19 cellular contexts compared by ENCODE assay signal in genomic region chr16:53998024-53998810, GRCh38.
"Had no signal": no experiment of that assay in that cellular context is flagged by ENCODE, and none has a peak within 500 bp of the region (broad histone marks: within the 10 kb centered on the region; RNA-seq: fewer than 3 reads in every experiment).

No MANE protein-coding gene starts in this region.

- H3K4me1 Mint-ChIP-seq: endodermal cell, naive B cell had no signal

- H3K4me3 ChIP-seq: colonic mucosa, esophagus muscularis mucosa, gastrocnemius medialis, left ventricle myocardium inferior, lung, prostate gland, sigmoid colon, skin epidermis had no signal

- DNase-seq: colonic mucosa; dermis blood vessel endothelial cell; effector CD4-positive, alpha-beta T cell; endodermal cell; gastrocnemius medialis; glutamatergic neuron; islet precursor cell; left ventricle myocardium inferior; naive B cell; sigmoid colon; stimulated activated CD4-positive, alpha-beta T cell treated with anti-CD3 and anti-CD28 coated beads, Interleukin-2, amount 100 ng/mL, for 24 hours; stimulated activated naive CD4-positive, alpha-beta T cell; trophoblast cell had no signal

- H3K4me1 ChIP-seq: colonic mucosa, prostate gland, sigmoid colon had no signal

- H3K27me3 ChIP-seq: colonic mucosa, esophagus muscularis mucosa, gastrocnemius medialis, sigmoid colon had no signal

- H3K9me3 Mint-ChIP-seq: endodermal cell, nephron had no signal

- H3K9ac ChIP-seq: parathyroid adenoma had no signal

- H3K27me3 Mint-ChIP-seq: naive B cell had no signal

- ATAC-seq: gastrocnemius medialis had no signal

- H3K4me3 Mint-ChIP-seq: endodermal cell, naive B cell, nephron had no signal

- H3K27ac ChIP-seq: colonic mucosa, esophagus muscularis mucosa, gastrocnemius medialis, left ventricle myocardium inferior, parathyroid adenoma, prostate gland, sigmoid colon, skin epidermis had no signal

- H3K36me3 ChIP-seq: colonic mucosa, esophagus muscularis mucosa, gastrocnemius medialis, left ventricle myocardium inferior, prostate gland, sigmoid colon had no signal

- H3K27ac Mint-ChIP-seq: endodermal cell, nephron had no signal

- H3K9me3 ChIP-seq: colonic mucosa, esophagus muscularis mucosa, gastrocnemius medialis, left ventricle myocardium inferior, prostate gland, sigmoid colon had no signal
